Comparison of ENCODE assay signal across 8 cellular contexts in genomic region chr4:8201341-8201781, GRCh38. TPM values are rescaled to one million over a fixed set of nuclear protein-coding genes. Genes with fewer than 3 reads are reported as not detected.
A peak's percentile ranks its signal among the peaks of the same experiment; 100 is the strongest.
DNase-seq lines count a peak whose midpoint lies in the region; ATAC-seq, FAIRE-seq and TF ChIP-seq lines count a peak whose summit lies in the region.

No MANE protein-coding gene starts in this region.

- H3K9me3 ChIP-seq in astrocyte (ENCODE audit: insufficient read depth, low read depth, low read length) (no peaks in the 10 kb centered on the region), sigmoid colon (no peaks in the 10 kb centered on the region)

- no peak overlapping the region for H3K4me2 ChIP-seq in astrocyte (ENCODE audit: low read length)

- H3K27me3 ChIP-seq in astrocyte (ENCODE audit: insufficient read depth, low read length) (no peaks in the 10 kb centered on the region), sigmoid colon (no peaks in the 10 kb centered on the region)

- WGBS in sigmoid colon, 2 donors = 37 to 69% methylated on average over 9 of the region's 9 CpGs

- no peaks in the 10 kb centered on the region for H3K79me2 ChIP-seq in astrocyte (ENCODE audit: insufficient read depth, low read length)

- H3K27ac Mint-ChIP-seq in astrocyte (ENCODE audit: unreplicated experiment) = no peak overlapping the region
- H3K27ac Mint-ChIP-seq in glutamatergic neuron (ENCODE audit: unreplicated experiment) = no peak overlapping the region

- peak; percentile 40 for ATAC-seq in GM21447 (IDR thresholded peaks at IDR 0.05; ENCODE audit: unreplicated experiment)
- no peak for ATAC-seq in left lobe of liver

- TF ChIP-seq CTCF in astrocyte (IDR thresholded peaks at IDR 0.05; ENCODE audit: insufficient read depth, low read depth, low read length) = no peak
- no peak for TF ChIP-seq CTCF in sigmoid colon (IDR thresholded peaks at IDR 0.05)
- no peak for TF ChIP-seq CTCF in glutamatergic neuron (IDR thresholded peaks at IDR 0.05; ENCODE audit: partially characterized antibody, unreplicated experiment)

- H3K9ac ChIP-seq in astrocyte (ENCODE audit: low read length) = no peak overlapping the region

- H2AFZ ChIP-seq in astrocyte (ENCODE audit: low read depth, low read length) = no peak overlapping the region

- H3K27me3 Mint-ChIP-seq in astrocyte (ENCODE audit: low read depth, unreplicated experiment) = peaks cover 33% of the 10 kb centered on the region
- H3K27me3 Mint-ChIP-seq in glutamatergic neuron (ENCODE audit: unreplicated experiment) = peaks cover 6% of the 10 kb centered on the region

- intact Hi-C loops in sigmoid colon (cut with DNase I) = no loop called here

- no peak for FAIRE-seq in astrocyte (lab: Jason Lieb, UNC)

- no peaks in the 10 kb centered on the region for H3K36me3 Mint-ChIP-seq in astrocyte (ENCODE audit: low read depth, unreplicated experiment)
- no peaks in the 10 kb centered on the region for H3K36me3 Mint-ChIP-seq in glutamatergic neuron (ENCODE audit: unreplicated experiment)

- peaks cover 10% of the 10 kb centered on the region for H3K4me1 Mint-ChIP-seq in astrocyte (ENCODE audit: low read depth, unreplicated experiment)
- peaks cover 13% of the 10 kb centered on the region for H3K4me1 Mint-ChIP-seq in glutamatergic neuron (ENCODE audit: low read depth, unreplicated experiment)

- H4K20me1 ChIP-seq in astrocyte (ENCODE audit: insufficient read depth, low read length) = no peaks in the 10 kb centered on the region

- H3K9me3 Mint-ChIP-seq in astrocyte (ENCODE audit: unreplicated experiment) (no peaks in the 10 kb centered on the region), glutamatergic neuron (ENCODE audit: unreplicated experiment) (peaks cover 3% of the 10 kb centered on the region)

- peak overlapping the region; percentile 50 for H3K4me3 Mint-ChIP-seq in astrocyte (ENCODE audit: unreplicated experiment)
- no peak overlapping the region for H3K4me3 Mint-ChIP-seq in glutamatergic neuron (ENCODE audit: unreplicated experiment)

- H3K36me3 ChIP-seq in astrocyte (ENCODE audit: insufficient read depth, low read length) (no peaks in the 10 kb centered on the region), sigmoid colon (no peaks in the 10 kb centered on the region)

- H3K27ac ChIP-seq in astrocyte (ENCODE audit: low read depth, low read length) (no peak overlapping the region), sigmoid colon (peak overlapping the region in 2 of 4 donors; percentile 45 to 73)

- no peak for TF ChIP-seq EP300 in sigmoid colon (IDR thresholded peaks at IDR 0.05)

- peak; percentile 78 for DNase-seq in CD1c-positive myeloid dendritic cell (ENCODE audit: extremely low spot score)
- DNase-seq in NAMALWA (ENCODE audit: low spot score) = peak; percentile 79
- DNase-seq in astrocyte (ENCODE audit: low read depth) = no peak
- DNase-seq in sigmoid colon = no peak
- DNase-seq in cerebellum (ENCODE audit: low spot score) = no peak
- DNase-seq in left lobe of liver (ENCODE audit: low spot score) = no peak
- no peak for DNase-seq in glutamatergic neuron

- H3K4me3 ChIP-seq in astrocyte (ENCODE audit: insufficient read depth, low read depth, low read length) = no peak overlapping the region
- H3K4me3 ChIP-seq in sigmoid colon = peak overlapping the region in 3 of 4 donors; percentile 14 to 47 (median 40)

- H3K4me1 ChIP-seq in astrocyte (ENCODE audit: insufficient read depth, low read length) (peaks cover 29% of the 10 kb centered on the region), sigmoid colon (peaks cover 0 to 19% (median 16%) of the 10 kb centered on the region in 4 donors)

- TF ChIP-seq POLR2A in sigmoid colon (IDR thresholded peaks at IDR 0.05) = no peak

RNA-seq across cellular contexts. Expression of gene SH3TC1, which starts 2.3 kb away (rescaled TPM):
- 1.2 and 1.8 TPM in 2 replicates for total RNA-seq in astrocyte
- total RNA-seq in sigmoid colon = 10 to 100 TPM in 1 of 4 donors, 1 to 10 TPM in 3; 6.4 to 24.4 (median 8.3) TPM
- 10 to 100 TPM in 1 of 3 donors, 1 to 10 TPM in 2; 3.0 to 14.2 (median 3.7) TPM for polyA plus RNA-seq in sigmoid colon
- total RNA-seq in cerebellum = 5.6 TPM
- total RNA-seq in left lobe of liver = 33.3 TPM
- total RNA-seq in glutamatergic neuron (ENCODE audit: unreplicated experiment) = not detected

RNA-seq across cellular contexts. Expression of gene ABLIM2, which starts 42.7 kb away (rescaled TPM):
- total RNA-seq in astrocyte = 0.36 and 0.50 TPM in 2 replicates
- total RNA-seq in sigmoid colon = 1 to 10 TPM; 3.1 to 8.9 (median 5.6) TPM
- 10 to 100 TPM in 2 of 3 donors, 1 to 10 TPM in 1; 7.4 to 15.0 (median 11.3) TPM for polyA plus RNA-seq in sigmoid colon
- 14.2 TPM for total RNA-seq in cerebellum
- 3.6 TPM for total RNA-seq in left lobe of liver
- 7.5 TPM for total RNA-seq in glutamatergic neuron (ENCODE audit: unreplicated experiment)

Comparison
In these comparisons a context has a peak if more than half of its experiments do, and no peak if none do; other contexts are left out.
1. DNase-seq: peak in CD1c-positive myeloid dendritic cell (single experiment) and NAMALWA (single experiment); none in astrocyte (single experiment), sigmoid colon (single experiment), cerebellum (single experiment), left lobe of liver (single experiment) and glutamatergic neuron (single experiment).